1 cellular context compared by ENCODE assay signal in the genomic region with DNA sequence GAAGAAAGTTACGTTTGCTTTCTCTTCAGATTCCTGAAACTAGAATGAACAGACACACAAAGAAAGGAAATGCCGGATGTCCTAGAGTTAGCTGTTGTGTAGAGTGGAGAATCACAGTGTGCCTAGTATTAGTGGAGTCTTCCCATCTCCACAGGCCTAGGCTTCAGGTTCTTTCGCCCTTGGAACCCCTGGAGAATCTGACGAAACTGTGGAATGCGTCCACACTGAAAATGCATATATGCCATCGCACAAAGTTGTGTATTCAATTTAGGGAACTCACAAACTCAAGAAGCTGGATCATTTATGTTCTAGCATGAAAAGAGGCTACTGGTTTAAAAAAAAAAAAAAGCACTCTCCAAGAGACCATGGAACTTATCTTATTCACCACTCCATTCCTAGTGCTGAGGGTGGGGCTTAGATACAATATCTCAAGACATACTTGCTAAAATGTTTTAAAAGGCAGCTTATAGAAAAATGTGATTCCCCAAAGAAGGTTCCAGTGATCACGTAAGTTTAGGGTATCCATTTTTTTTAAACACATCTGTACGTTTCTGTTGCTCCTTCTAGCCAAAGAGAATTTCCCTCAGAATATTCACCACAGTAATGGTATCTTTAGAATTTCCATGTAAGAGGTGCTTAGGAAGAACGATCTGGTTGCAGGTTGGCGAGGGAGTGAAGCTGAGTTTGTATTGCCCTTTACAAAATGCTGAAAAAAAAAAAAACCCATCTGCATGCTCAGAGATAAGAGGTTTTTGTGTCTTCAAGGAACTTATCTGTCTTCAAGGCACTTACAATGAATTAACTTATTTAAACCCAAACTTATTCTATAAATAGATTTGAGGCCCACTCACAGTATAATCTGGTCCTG.
A peak's percentile ranks its signal among the peaks of the same experiment; 100 is the strongest.
TF ChIP-seq lines count a peak whose summit lies in the region.

No MANE protein-coding gene starts in this region.

TF ChIP-seq in K562, 482 proteins besides CTCF, POLR2A, EP300 and RAD21 (continues in another document):
- TF ChIP-seq SMARCA4 (IDR thresholded peaks at IDR 0.05) (peak; percentile 53; the same call in 1 of the 2 replicates), GATAD2A (IDR thresholded peaks at IDR 0.05) (0 out of 2 replicates have a peak, but pooled peaks have one; percentile 7), MTA2 (IDR thresholded peaks at IDR 0.05; ENCODE audit: low read depth) (peak; percentile 21; the same call in 1 of the 2 replicates), SOX6 (IDR thresholded peaks at IDR 0.05) (peak; percentile 62), TAL1 (IDR thresholded peaks at IDR 0.05) (peak; percentile 56), ZNF766 (CRISPR knock-in tag; conservative IDR thresholded peaks at IDR 0.05) (0 out of 2 replicates have a peak, but pooled peaks have one; percentile 15), MEIS2 (IDR thresholded peaks at IDR 0.05; ENCODE audit: partially characterized antibody) (peak; percentile 3), BRCA1 (IDR thresholded peaks at IDR 0.05) (no peak), BRCA1 (CRISPR knock-in tag; IDR thresholded peaks at IDR 0.05) (no peak), ATF1 (CRISPR knock-in tag; IDR thresholded peaks at IDR 0.05) (no peak), ATF1 (tag; IDR thresholded peaks at IDR 0.05) (peak; percentile 43; the same call in 1 of the 2 replicates), HDGF (IDR thresholded peaks at IDR 0.05) (0 out of 2 replicates have a peak, but pooled peaks have one; percentile 25), RBM34 (IDR thresholded peaks at IDR 0.05; ENCODE audit: borderline replicate concordance, insufficient read depth, low read length) (no peak), CHD1 (IDR thresholded peaks at IDR 0.05; ENCODE audit: low read length) (peak; percentile 47), ZNF354B (CRISPR knock-in tag; IDR thresholded peaks at IDR 0.05) (no peak), TAF7 (tag; IDR thresholded peaks at IDR 0.05) (peak; percentile 60), NFRKB (IDR thresholded peaks at IDR 0.05; ENCODE audit: low read depth) (peak; percentile 42; the same call in 1 of the 2 replicates), ETV1 (tag; conservative IDR thresholded peaks at IDR 0.05; ENCODE audit: low read depth) (0 out of 2 replicates have a peak, but pooled peaks have one; percentile 43), ARID1B (IDR thresholded peaks at IDR 0.05) (peak; percentile 69), CBFA2T2 (conservative IDR thresholded peaks at IDR 0.05) (peak; percentile 29; the same call in 1 of the 2 replicates), TBL1XR1 (IDR thresholded peaks at IDR 0.05; ENCODE audit: low read length in 2 of 2) (0 out of 4 replicates have a peak, but pooled peaks of 1 of the 2 experiments have one; percentile 17), ZNF133 (CRISPR knock-in tag; IDR thresholded peaks at IDR 0.05) (no peak), KDM1A (IDR thresholded peaks at IDR 0.05) (0 out of 4 replicates have a peak, but pooled peaks of 1 of the 2 experiments have one; percentile 29), CREB1 (IDR thresholded peaks at IDR 0.05) (0 out of 2 replicates have a peak, but pooled peaks have one; percentile 5), CREB1 (CRISPR knock-in tag; IDR thresholded peaks at IDR 0.05) (no peak), TEAD4 (IDR thresholded peaks at IDR 0.05; ENCODE audit: low read length) (peak; percentile 56), TEAD4 (CRISPR knock-in tag; IDR thresholded peaks at IDR 0.05; ENCODE audit: borderline replicate concordance) (no peak), DPF2 (IDR thresholded peaks at IDR 0.05) (peak; percentile 75), ZNF212 (CRISPR knock-in tag; IDR thresholded peaks at IDR 0.05) (no peak), HMG20A (CRISPR knock-in tag; conservative IDR thresholded peaks at IDR 0.05) (no peak), KAT8 (IDR thresholded peaks at IDR 0.05; ENCODE audit: low read depth) (no peak), MBD2 (IDR thresholded peaks at IDR 0.05; ENCODE audit: borderline replicate concordance, low read depth) (0 out of 2 replicates have a peak, but pooled peaks have one; percentile 12), PML (IDR thresholded peaks at IDR 0.05; ENCODE audit: low read length) (peak; percentile 20; the same call in 1 of the 2 replicates), SMARCE1 (IDR thresholded peaks at IDR 0.05) (peak; percentile 12; the same call in 1 of the 2 replicates), NR2C2 (CRISPR knock-in tag; IDR thresholded peaks at IDR 0.05) (no peak), NR2C2 (tag; IDR thresholded peaks at IDR 0.05) (peak; percentile 57; the same call in 1 of the 2 replicates), ZNF384 (IDR thresholded peaks at IDR 0.05; ENCODE audit: low read depth, low read length) (peak; percentile 94), ID3 (CRISPR knock-in tag; IDR thresholded peaks at IDR 0.05) (no peak), ID3 (tag; IDR thresholded peaks at IDR 0.05) (peak; percentile 53), CBFA2T3 (IDR thresholded peaks at IDR 0.05) (peak; percentile 72), BRD4 (IDR thresholded peaks at IDR 0.05) (0 out of 2 replicates have a peak, but pooled peaks have one; percentile 18), HOXB6 (CRISPR knock-in tag; IDR thresholded peaks at IDR 0.05; ENCODE audit: borderline replicate concordance) (no peak), MLLT1 (IDR thresholded peaks at IDR 0.05) (peak in 1 of 2 experiments; percentile 10; a peak in 2 of 4 replicates), MCM2 (IDR thresholded peaks at IDR 0.05; ENCODE audit: low read depth) (no peak), ADNP (tag; IDR thresholded peaks at IDR 0.05) (peak; percentile 73), LEF1 (IDR thresholded peaks at IDR 0.05) (peak; percentile 33; the same call in 1 of the 2 replicates), ZEB2 (IDR thresholded peaks at IDR 0.05) (peak; percentile 59; the same call in 1 of the 2 replicates), VEZF1 (CRISPR knock-in tag; IDR thresholded peaks at IDR 0.05) (peak; percentile 33; the same call in 1 of the 2 replicates), ZNF584 (CRISPR knock-in tag; IDR thresholded peaks at IDR 0.05; ENCODE audit: low read depth) (0 out of 2 replicates have a peak, but pooled peaks have one; percentile 34), POLR2H (tag; IDR thresholded peaks at IDR 0.05; ENCODE audit: low read depth) (peak; percentile 57), CHAMP1 (IDR thresholded peaks at IDR 0.05) (0 out of 2 replicates have a peak, but pooled peaks have one; percentile 32), BRD9 (IDR thresholded peaks at IDR 0.05; ENCODE audit: low read depth, partially characterized antibody) (peak; percentile 14)
- TF ChIP-seq, protein P1, sequence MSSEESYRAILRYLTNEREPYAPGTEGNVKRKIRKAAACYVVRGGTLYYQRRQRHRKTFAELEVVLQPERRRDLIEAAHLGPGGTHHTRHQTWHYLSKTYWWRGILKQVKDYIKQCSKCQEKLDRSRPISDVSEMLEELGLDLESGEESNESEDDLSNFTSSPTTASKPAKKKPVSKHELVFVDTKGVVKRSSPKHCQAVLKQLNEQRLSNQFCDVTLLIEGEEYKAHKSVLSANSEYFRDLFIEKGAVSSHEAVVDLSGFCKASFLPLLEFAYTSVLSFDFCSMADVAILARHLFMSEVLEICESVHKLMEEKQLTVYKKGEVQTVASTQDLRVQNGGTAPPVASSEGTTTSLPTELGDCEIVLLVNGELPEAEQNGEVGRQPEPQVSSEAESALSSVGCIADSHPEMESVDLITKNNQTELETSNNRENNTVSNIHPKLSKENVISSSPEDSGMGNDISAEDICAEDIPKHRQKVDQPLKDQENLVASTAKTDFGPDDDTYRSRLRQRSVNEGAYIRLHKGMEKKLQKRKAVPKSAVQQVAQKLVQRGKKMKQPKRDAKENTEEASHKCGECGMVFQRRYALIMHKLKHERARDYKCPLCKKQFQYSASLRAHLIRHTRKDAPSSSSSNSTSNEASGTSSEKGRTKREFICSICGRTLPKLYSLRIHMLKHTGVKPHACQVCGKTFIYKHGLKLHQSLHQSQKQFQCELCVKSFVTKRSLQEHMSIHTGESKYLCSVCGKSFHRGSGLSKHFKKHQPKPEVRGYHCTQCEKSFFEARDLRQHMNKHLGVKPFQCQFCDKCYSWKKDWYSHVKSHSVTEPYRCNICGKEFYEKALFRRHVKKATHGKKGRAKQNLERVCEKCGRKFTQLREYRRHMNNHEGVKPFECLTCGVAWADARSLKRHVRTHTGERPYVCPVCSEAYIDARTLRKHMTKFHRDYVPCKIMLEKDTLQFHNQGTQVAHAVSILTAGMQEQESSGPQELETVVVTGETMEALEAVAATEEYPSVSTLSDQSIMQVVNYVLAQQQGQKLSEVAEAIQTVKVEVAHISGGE (CRISPR knock-in tag; IDR thresholded peaks at IDR 0.05): 0 out of 6 replicates have a peak, but pooled peaks of 1 of the 3 experiments have one; percentile 12
- TF ChIP-seq, protein P2, sequence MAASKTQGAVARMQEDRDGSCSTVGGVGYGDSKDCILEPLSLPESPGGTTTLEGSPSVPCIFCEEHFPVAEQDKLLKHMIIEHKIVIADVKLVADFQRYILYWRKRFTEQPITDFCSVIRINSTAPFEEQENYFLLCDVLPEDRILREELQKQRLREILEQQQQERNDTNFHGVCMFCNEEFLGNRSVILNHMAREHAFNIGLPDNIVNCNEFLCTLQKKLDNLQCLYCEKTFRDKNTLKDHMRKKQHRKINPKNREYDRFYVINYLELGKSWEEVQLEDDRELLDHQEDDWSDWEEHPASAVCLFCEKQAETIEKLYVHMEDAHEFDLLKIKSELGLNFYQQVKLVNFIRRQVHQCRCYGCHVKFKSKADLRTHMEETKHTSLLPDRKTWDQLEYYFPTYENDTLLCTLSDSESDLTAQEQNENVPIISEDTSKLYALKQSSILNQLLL (CRISPR knock-in tag; IDR thresholded peaks at IDR 0.05; ENCODE audit: borderline replicate concordance): no peak
- TF ChIP-seq, protein P3, sequence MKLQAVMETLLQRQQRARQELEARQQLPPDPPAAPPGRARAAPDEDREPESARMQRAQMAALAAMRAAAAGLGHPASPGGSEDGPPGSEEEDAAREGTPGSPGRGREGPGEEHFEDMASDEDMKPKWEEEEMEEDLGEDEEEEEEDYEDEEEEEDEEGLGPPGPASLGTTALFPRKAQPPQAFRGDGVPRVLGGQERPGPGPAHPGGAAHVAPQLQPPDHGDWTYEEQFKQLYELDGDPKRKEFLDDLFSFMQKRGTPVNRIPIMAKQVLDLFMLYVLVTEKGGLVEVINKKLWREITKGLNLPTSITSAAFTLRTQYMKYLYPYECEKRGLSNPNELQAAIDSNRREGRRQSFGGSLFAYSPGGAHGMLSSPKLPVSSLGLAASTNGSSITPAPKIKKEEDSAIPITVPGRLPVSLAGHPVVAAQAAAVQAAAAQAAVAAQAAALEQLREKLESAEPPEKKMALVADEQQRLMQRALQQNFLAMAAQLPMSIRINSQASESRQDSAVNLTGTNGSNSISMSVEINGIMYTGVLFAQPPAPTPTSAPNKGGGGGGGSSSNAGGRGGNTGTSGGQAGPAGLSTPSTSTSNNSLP (IDR thresholded peaks at IDR 0.05; ENCODE audit: borderline replicate concordance, low read depth, low read length): 0 out of 2 replicates have a peak, but pooled peaks have one; percentile 41
- TF ChIP-seq, protein P4, sequence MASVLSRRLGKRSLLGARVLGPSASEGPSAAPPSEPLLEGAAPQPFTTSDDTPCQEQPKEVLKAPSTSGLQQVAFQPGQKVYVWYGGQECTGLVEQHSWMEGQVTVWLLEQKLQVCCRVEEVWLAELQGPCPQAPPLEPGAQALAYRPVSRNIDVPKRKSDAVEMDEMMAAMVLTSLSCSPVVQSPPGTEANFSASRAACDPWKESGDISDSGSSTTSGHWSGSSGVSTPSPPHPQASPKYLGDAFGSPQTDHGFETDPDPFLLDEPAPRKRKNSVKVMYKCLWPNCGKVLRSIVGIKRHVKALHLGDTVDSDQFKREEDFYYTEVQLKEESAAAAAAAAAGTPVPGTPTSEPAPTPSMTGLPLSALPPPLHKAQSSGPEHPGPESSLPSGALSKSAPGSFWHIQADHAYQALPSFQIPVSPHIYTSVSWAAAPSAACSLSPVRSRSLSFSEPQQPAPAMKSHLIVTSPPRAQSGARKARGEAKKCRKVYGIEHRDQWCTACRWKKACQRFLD (CRISPR knock-in tag; IDR thresholded peaks at IDR 0.05): 0 out of 2 replicates have a peak, but pooled peaks have one; percentile 54
